Comparison of ENCODE assay signal across 9 cellular contexts in the genomic region with DNA sequence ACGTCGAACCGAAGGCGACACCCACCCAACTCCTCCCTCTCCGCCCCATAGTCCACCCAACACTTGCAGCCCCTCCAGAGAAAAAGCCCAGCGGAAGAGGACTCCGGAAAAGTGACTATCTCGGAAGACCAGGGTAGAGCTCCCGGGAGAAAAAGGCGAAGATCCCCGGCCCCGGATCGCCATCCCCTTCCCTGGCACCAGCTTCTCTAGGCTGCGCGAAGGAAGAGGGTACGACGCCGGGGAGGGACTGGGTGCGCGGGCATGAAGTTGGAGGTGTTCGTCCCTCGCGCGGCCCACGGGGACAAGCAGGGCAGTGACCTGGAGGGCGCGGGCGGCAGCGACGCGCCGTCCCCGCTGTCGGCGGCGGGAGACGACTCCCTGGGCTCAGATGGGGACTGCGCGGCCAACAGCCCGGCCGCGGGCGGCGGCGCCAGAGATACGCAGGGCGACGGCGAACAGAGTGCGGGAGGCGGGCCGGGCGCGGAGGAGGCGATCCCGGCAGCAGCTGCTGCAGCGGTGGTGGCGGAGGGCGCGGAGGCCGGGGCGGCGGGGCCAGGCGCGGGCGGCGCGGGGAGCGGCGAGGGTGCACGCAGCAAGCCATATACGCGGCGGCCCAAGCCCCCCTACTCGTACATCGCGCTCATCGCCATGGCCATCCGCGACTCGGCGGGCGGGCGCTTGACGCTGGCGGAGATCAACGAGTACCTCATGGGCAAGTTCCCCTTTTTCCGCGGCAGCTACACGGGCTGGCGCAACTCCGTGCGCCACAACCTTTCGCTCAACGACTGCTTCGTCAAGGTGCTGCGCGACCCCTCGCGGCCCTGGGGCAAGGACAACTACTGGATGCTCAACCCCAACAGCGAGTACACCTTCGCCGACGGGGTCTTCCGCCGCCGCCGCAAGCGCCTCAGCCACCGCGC. TPM values are rescaled to one million over a fixed set of nuclear protein-coding genes. Genes with fewer than 3 reads are reported as not detected.
A peak's percentile ranks its signal among the peaks of the same experiment; 100 is the strongest.
DNase-seq lines count a peak whose midpoint lies in the region; ATAC-seq and TF ChIP-seq lines count a peak whose summit lies in the region.
"Had no signal": no experiment of that assay in that cellular context is flagged by ENCODE, and none has a peak within 500 bp of the region (broad histone marks: within the 10 kb centered on the region; RNA-seq: fewer than 3 reads in every experiment).

No MANE protein-coding gene starts in this region.

- peaks cover 25% of the 10 kb centered on the region for H3K4me1 Mint-ChIP-seq in endothelial cell (ENCODE audit: unreplicated experiment)

- ATAC-seq in HG02938 (IDR thresholded peaks at IDR 0.05; ENCODE audit: unreplicated experiment) (no peak), GM18511 (IDR thresholded peaks at IDR 0.05; ENCODE audit: unreplicated experiment) (no peak)

- no peak overlapping the region for H2BK5ac ChIP-seq in neuronal stem cell (ENCODE audit: low read length)

- peaks cover 23% of the 10 kb centered on the region for H3K27me3 Mint-ChIP-seq in endothelial cell (ENCODE audit: unreplicated experiment)

- peaks cover 1% of the 10 kb centered on the region for H3K79me1 ChIP-seq in neuronal stem cell (ENCODE audit: low read depth, low read length)

- peaks cover 0 to 4% of the 10 kb centered on the region in 2 donors for H3K4me1 ChIP-seq in neuronal stem cell (ENCODE audit: control insufficient read depth in 2 of 2, insufficient read depth in 1 of 2, low read depth in 1 of 2, low read length in 2 of 2)

- peak overlapping the region; percentile 22 for H3K18ac ChIP-seq in neuronal stem cell (ENCODE audit: low read length)

- H3K27ac ChIP-seq in neuronal stem cell (replicated peaks; ENCODE audit: low read length) = no peak overlapping the region

- H3K4me2 ChIP-seq in neuronal stem cell (ENCODE audit: insufficient read depth, low read length, poor library complexity, severe bottlenecking) = peak overlapping the region; percentile 71

- no peak overlapping the region for H2BK120ac ChIP-seq in neuronal stem cell (ENCODE audit: low read depth, low read length)

- H3K27me3 ChIP-seq in neuronal stem cell (ENCODE audit: control insufficient read depth in 3 of 3, insufficient read depth in 3 of 3, low read depth in 1 of 3, low read length in 3 of 3) = peaks cover 34 to 85% (median 81%) of the 10 kb centered on the region in 3 experiments

- peak overlapping the region; percentile 75 for H3K9ac ChIP-seq in neuronal stem cell (ENCODE audit: low read depth, low read length, poor library complexity)

- no peak for TF ChIP-seq CTCF in endothelial cell (IDR thresholded peaks at IDR 0.05; ENCODE audit: unreplicated experiment)

- H3K4ac ChIP-seq in neuronal stem cell (ENCODE audit: low read length) = no peak overlapping the region

- no peak overlapping the region for H3K27ac Mint-ChIP-seq in endothelial cell (ENCODE audit: unreplicated experiment)

- no peaks in the 10 kb centered on the region for H3K36me3 Mint-ChIP-seq in endothelial cell (ENCODE audit: low read depth, unreplicated experiment)

- H3K23ac ChIP-seq in neuronal stem cell (ENCODE audit: low read depth, low read length, poor library complexity) = peak overlapping the region; percentile 82

- H3K9me3 ChIP-seq in neuronal stem cell (replicated peaks in 1 of 2; ENCODE audit: control insufficient read depth in 2 of 2, insufficient read depth in 1 of 2, low read depth in 1 of 2, low read length in 2 of 2) = no peaks in the 10 kb centered on the region

- no peaks in the 10 kb centered on the region for H3K9me3 Mint-ChIP-seq in endothelial cell (ENCODE audit: unreplicated experiment)

- no peak overlapping the region for H2BK15ac ChIP-seq in neuronal stem cell (ENCODE audit: low read length)

- no peak overlapping the region for H2AK5ac ChIP-seq in neuronal stem cell (ENCODE audit: low read depth, low read length)

- peak overlapping the region; percentile 87 for H3K4me3 Mint-ChIP-seq in endothelial cell (ENCODE audit: unreplicated experiment)

- H3K14ac ChIP-seq in neuronal stem cell (ENCODE audit: low read length) = peak overlapping the region; percentile 65

- DNase-seq in GM03348 (ENCODE audit: low spot score) (peak; percentile 51), NCI-H748 (lab: John Stamatoyannopoulos, UW; ENCODE audit: unreplicated experiment) (peak; percentile 77), endothelial cell (ENCODE audit: low spot score) (peak; percentile 41), neuronal stem cell (ENCODE audit: low spot score) (no peak), cortex of kidney (lab: John Stamatoyannopoulos, UW) (no peak), NCI-H2196 treated with DMSO at 0.1 percent for 48 hours (lab: John Stamatoyannopoulos, UW; ENCODE audit: unreplicated experiment) (no peak)

- peak overlapping the region in 1 of 2 donors; percentile 72 for H3K4me3 ChIP-seq in neuronal stem cell (ENCODE audit: low read length in 2 of 2)

- H4K8ac ChIP-seq in neuronal stem cell (ENCODE audit: low read depth, low read length) = no peak overlapping the region

- no peak overlapping the region for H4K91ac ChIP-seq in neuronal stem cell (ENCODE audit: low read depth, low read length, poor library complexity)

- no CpG with 5 or more reads among the region's 111 CpGs for WGBS in neuronal stem cell (ENCODE audit: extremely low coverage in 2 of 2, insufficient read length in 2 of 2, insufficient replicate concordance in 1 of 2), 2 donors

- H3K36me3 ChIP-seq in neuronal stem cell (replicated peaks in 1 of 2; ENCODE audit: control insufficient read depth in 2 of 2, insufficient read depth in 2 of 2, low read length in 2 of 2) = no peaks in the 10 kb centered on the region

- peak overlapping the region; percentile 74 for H2AFZ ChIP-seq in neuronal stem cell (ENCODE audit: low read length)

- no peak overlapping the region for H2BK12ac ChIP-seq in neuronal stem cell (ENCODE audit: low read length)

RNA-seq across cellular contexts. Expression of a gene that starts 0.8 kb away (rescaled TPM):
- 0.67 TPM for total RNA-seq in endothelial cell (ENCODE audit: unreplicated experiment)
- not detected for polyA plus RNA-seq in neuronal stem cell (2013, experiment 1 of 2)
- 0.01 TPM for polyA plus RNA-seq in neuronal stem cell (2013, experiment 2 of 2)
- total RNA-seq: M059J had no signal

Comparison
In these comparisons a context has a peak if more than half of its experiments do, and no peak if none do; other contexts are left out.
1. DNase-seq: peak in GM03348 (single experiment), NCI-H748 (single experiment) and endothelial cell (single experiment); none in neuronal stem cell (single experiment), cortex of kidney (single experiment) and NCI-H2196 treated with DMSO at 0.1 percent for 48 hours (single experiment).